Comparison of ENCODE assay signal across 9 cellular contexts in genomic region chr17:78253636-78253945, GRCh38. TPM values are rescaled to one million over a fixed set of nuclear protein-coding genes. Genes with fewer than 3 reads are reported as not detected.
A peak's percentile ranks its signal among the peaks of the same experiment; 100 is the strongest.
DNase-seq lines count a peak whose midpoint lies in the region; ATAC-seq and TF ChIP-seq lines count a peak whose summit lies in the region.
"Not testable (repeated sequence)": the region's sequence is repeated elsewhere in the genome, so short reads cannot be mapped to it uniquely, and the experiment has no call there.
"Had no signal": no experiment of that assay in that cellular context is flagged by ENCODE, and none has a peak within 500 bp of the region (broad histone marks: within the 10 kb centered on the region; RNA-seq: fewer than 3 reads in every experiment).

No MANE protein-coding gene starts in this region.

- H2BK5ac ChIP-seq in mesenchymal stem cell (ENCODE audit: low read depth, low read length, poor library complexity, severe bottlenecking), result not testable (repeated sequence)

- not testable (repeated sequence) for H3K79me2 ChIP-seq in DOHH2 (ENCODE audit: control insufficient read depth, low read length); PC-3 (ENCODE audit: low read length)

- H3K27me3 ChIP-seq in DOHH2 (ENCODE audit: control insufficient read depth, low read length); PC-3 (ENCODE audit: low read length); psoas muscle (ENCODE audit: insufficient read depth in 3 of 3, low read length in 2 of 3); upper lobe of left lung: not testable (repeated sequence)
- H3K27me3 ChIP-seq in mesenchymal stem cell (ENCODE audit: control insufficient read depth in 1 of 2, insufficient read depth in 1 of 2, low read length in 2 of 2), result peaks cover 0 to 37% of the 10 kb centered on the region in 2 experiments

- peak overlapping the region; percentile 89 for H3K27ac Mint-ChIP-seq in activated T-cell treated with anti-CD3 and anti-CD28 coated beads, Interleukin-2, amount 50 U/mL, for 24 hours

- TF ChIP-seq CTCF in DOHH2 (IDR thresholded peaks at IDR 0.05; ENCODE audit: low read depth, low read length, poor library complexity, severe bottlenecking); PC-3 (conservative IDR thresholded peaks at IDR 0.05; ENCODE audit: low read depth, low read length); foreskin fibroblast (IDR thresholded peaks at IDR 0.05; ENCODE audit: low read depth, low read length); psoas muscle (IDR thresholded peaks at IDR 0.05); upper lobe of left lung (IDR thresholded peaks at IDR 0.05): not testable (repeated sequence)

- H3K4me1 Mint-ChIP-seq in activated T-cell treated with anti-CD3 and anti-CD28 coated beads, Interleukin-2, amount 50 U/mL, for 24 hours (ENCODE audit: low read depth), result peaks cover 53% of the 10 kb centered on the region

- intact Hi-C loops in PC-3 (cut with micrococcal nuclease) (loop anchor here (5.0 kb wide), 2 partner anchors 66 to 236 kb away; partner anchors contain the start of genes AFMID and TK1), psoas muscle (cut with DNase I) (loop anchor here (5.0 kb wide), 3 partner anchors 66 to 231 kb away; partner anchors contain the start of genes AFMID (in 1 of the 2) and TK1 (in 1 of the 2))

- H2BK12ac ChIP-seq in mesenchymal stem cell (ENCODE audit: low read length in 2 of 2), result not testable (repeated sequence)

- not testable (repeated sequence) for H4K20me1 ChIP-seq in DOHH2 (ENCODE audit: control insufficient read depth, insufficient read depth, low read depth, low read length); PC-3 (ENCODE audit: low read length)

- not testable (repeated sequence) for H3K9me3 ChIP-seq in DOHH2 (ENCODE audit: control insufficient read depth, insufficient read depth, low read length); PC-3 (ENCODE audit: low read length); mesenchymal stem cell (ENCODE audit: control insufficient read depth, low read length); psoas muscle; upper lobe of left lung

- not testable (repeated sequence) for BruUV-seq in PC-3 (replicated peaks; lab: Mats Ljungman, UMichigan)

- not testable (repeated sequence) for H3K79me1 ChIP-seq in mesenchymal stem cell (replicated peaks; ENCODE audit: low read length, poor library complexity, severe bottlenecking)

- peaks cover 18% of the 10 kb centered on the region for H3F3A ChIP-seq in DOHH2 (ENCODE audit: control insufficient read depth, insufficient read depth)
- H3F3A ChIP-seq in PC-3 (ENCODE audit: low read length, unreplicated experiment), result not testable (repeated sequence)

- CTCF ChIA-PET in PC-3 (lab: Charles Lee), result not testable (repeated sequence)

- not testable (repeated sequence) for H3K4ac ChIP-seq in mesenchymal stem cell (ENCODE audit: low read depth in 1 of 2, low read length in 2 of 2)

- H3K4me3 ChIP-seq in DOHH2 (ENCODE audit: low read length) (peak overlapping the region; percentile 94), PC-3 (ENCODE audit: low read length) (peak overlapping the region; percentile 95), foreskin fibroblast (ENCODE audit: low read depth in 1 of 2, low read length in 2 of 2) (peak overlapping the region; percentile 79 to 93), mesenchymal stem cell (ENCODE audit: insufficient read depth in 1 of 2, low read depth in 1 of 2, low read length in 2 of 2) (peak overlapping the region; percentile 87 to 92), psoas muscle (peak overlapping the region; percentile 100), upper lobe of left lung (peak overlapping the region in 3 of 4 donors; percentile 59 to 95 (median 65))

- not testable (repeated sequence) for H2BK120ac ChIP-seq in mesenchymal stem cell (ENCODE audit: low read depth, low read length)

- not testable (repeated sequence) for H3K9me3 Mint-ChIP-seq in activated T-cell treated with anti-CD3 and anti-CD28 coated beads, Interleukin-2, amount 50 U/mL, for 24 hours

- WGBS in mesenchymal stem cell, result 90% methylated on average over 12 of the region's 12 CpGs
- WGBS in psoas muscle, 3 donors, result 68 to 84% (median 78%) methylated on average over 12 of the region's 12 CpGs
- WGBS in upper lobe of left lung, 2 donors, result 80 to 83% methylated on average over 12 of the region's 12 CpGs

- ATAC-seq in PC-3; psoas muscle; upper lobe of left lung (ENCODE audit: low FRiP score in 2 of 2): not testable (repeated sequence)

- not testable (repeated sequence) for H3K23ac ChIP-seq in mesenchymal stem cell (ENCODE audit: low read length in 2 of 2)

- not testable (repeated sequence) for H3K36me3 Mint-ChIP-seq in activated T-cell treated with anti-CD3 and anti-CD28 coated beads, Interleukin-2, amount 50 U/mL, for 24 hours (ENCODE audit: low read depth)

- not testable (repeated sequence) for H2AK5ac ChIP-seq in mesenchymal stem cell (ENCODE audit: low read length, severe bottlenecking)

- not testable (repeated sequence) for TF ChIP-seq POLR2A in upper lobe of left lung (IDR thresholded peaks at IDR 0.05)

- H2AFZ ChIP-seq in PC-3 (ENCODE audit: low read length); mesenchymal stem cell (ENCODE audit: low read depth, low read length): not testable (repeated sequence)

- not testable (repeated sequence) for H3K14ac ChIP-seq in mesenchymal stem cell (ENCODE audit: low read length in 2 of 2)

- not testable (repeated sequence) for H3K27me3 Mint-ChIP-seq in activated T-cell treated with anti-CD3 and anti-CD28 coated beads, Interleukin-2, amount 50 U/mL, for 24 hours

- not testable (repeated sequence) for H3K9ac ChIP-seq in PC-3 (ENCODE audit: low read length)
- peak overlapping the region; percentile 92 for H3K9ac ChIP-seq in mesenchymal stem cell (ENCODE audit: low read length)

- POLR2A ChIA-PET in PC-3 (lab: Charles Lee; ENCODE audit: unreplicated experiment), result not testable (repeated sequence)

- H2BK15ac ChIP-seq in mesenchymal stem cell (ENCODE audit: low read depth, poor library complexity, severe bottlenecking), result not testable (repeated sequence)

- H3K36me3 ChIP-seq in DOHH2 (ENCODE audit: control insufficient read depth, low read length); PC-3 (ENCODE audit: low read depth, low read length); mesenchymal stem cell (ENCODE audit: control insufficient read depth in 1 of 2, insufficient read depth in 2 of 2, low read depth in 1 of 2, low read length in 2 of 2); psoas muscle (ENCODE audit: insufficient read depth in 1 of 2, low read depth in 1 of 2); upper lobe of left lung: not testable (repeated sequence)

- not testable (repeated sequence) for DNase-seq in PC-3; activated T-cell treated with anti-CD3 and anti-CD28 coated beads, Interleukin-2, amount 50 U/mL, for 24 hours; caudate nucleus (lab: John Stamatoyannopoulos, UW); foreskin fibroblast; mesenchymal stem cell; psoas muscle; upper lobe of left lung

- peak overlapping the region; percentile 91 for H3K4me2 ChIP-seq in DOHH2 (ENCODE audit: low read length)
- H3K4me2 ChIP-seq in PC-3 (ENCODE audit: low read length), result peak overlapping the region; percentile 98
- H3K4me2 ChIP-seq in mesenchymal stem cell (ENCODE audit: low read length, poor library complexity, severe bottlenecking), result peak overlapping the region; percentile 92

- TF ChIP-seq EP300 in upper lobe of left lung (IDR thresholded peaks at IDR 0.05), result not testable (repeated sequence)

- H3K4me1 ChIP-seq in DOHH2 (ENCODE audit: control insufficient read depth, low read length) (peaks cover 71% of the 10 kb centered on the region), PC-3 (ENCODE audit: insufficient read depth, low read length) (peaks cover 18% of the 10 kb centered on the region), mesenchymal stem cell (ENCODE audit: control insufficient read depth, insufficient read depth, low read depth, low read length) (peaks cover 32% of the 10 kb centered on the region), psoas muscle (peaks cover 13% of the 10 kb centered on the region), upper lobe of left lung (peaks cover 52 to 72% (median 59%) of the 10 kb centered on the region in 4 donors)

- H3K4me3 Mint-ChIP-seq in activated T-cell treated with anti-CD3 and anti-CD28 coated beads, Interleukin-2, amount 50 U/mL, for 24 hours, result peak overlapping the region; percentile 79

- not testable (repeated sequence) for H4K91ac ChIP-seq in mesenchymal stem cell (ENCODE audit: low read length)

- peak overlapping the region in 1 of 2 experiments; percentile 93 for H3K18ac ChIP-seq in mesenchymal stem cell (ENCODE audit: low read depth in 1 of 2, low read length in 2 of 2)

- H3K27ac ChIP-seq in DOHH2 (ENCODE audit: low read depth, low read length) (peak overlapping the region; percentile 91), caudate nucleus (ENCODE audit: low read depth, low read length) (peak overlapping the region; percentile 88), psoas muscle (peak overlapping the region; percentile 95), upper lobe of left lung (peak overlapping the region in 2 of 4 donors; percentile 89 to 94)
- not testable (repeated sequence) for H3K27ac ChIP-seq in PC-3 (ENCODE audit: low read length); mesenchymal stem cell (ENCODE audit: low read length, poor library complexity, severe bottlenecking)

- H4K8ac ChIP-seq in mesenchymal stem cell (ENCODE audit: low read length), result not testable (repeated sequence)

- not testable (repeated sequence) for H3K9me2 ChIP-seq in DOHH2 (replicated peaks; ENCODE audit: control insufficient read depth, low read length); PC-3 (replicated peaks; ENCODE audit: low read length)

RNA-seq across cellular contexts. Expression of gene TMEM235, which starts 22.2 kb away (rescaled TPM):
- not detected in 2 replicates for total RNA-seq in PC-3 (2014; rRNA removed)
- not detected for polyA plus RNA-seq in mesenchymal stem cell (2013, experiment 1 of 2)
- polyA plus RNA-seq in mesenchymal stem cell (2013, experiment 2 of 2), result not detected
- not detected for total RNA-seq in psoas muscle
- not detected for polyA plus RNA-seq in psoas muscle
- total RNA-seq in upper lobe of left lung, result not detected
- total RNA-seq: mucosa of gallbladder had no signal

RNA-seq across cellular contexts. Expression of gene BIRC5, which starts 39.5 kb away (rescaled TPM):
- total RNA-seq in PC-3 (2014; rRNA removed) (271 and 304 TPM in 2 replicates), psoas muscle (under 1 TPM in 2 of 4 donors, not detected in 2; 0.12 to 0.34 TPM), upper lobe of left lung (1 to 10 TPM in 5 of 6 donors, not detected in 1; 1.4 to 6.4 (median 3.5) TPM)
- polyA plus RNA-seq in mesenchymal stem cell (2013, experiment 1 of 2), result 8.4 TPM
- polyA plus RNA-seq in mesenchymal stem cell (2013, experiment 2 of 2), result 6.9 TPM
- polyA plus RNA-seq in psoas muscle, result under 1 TPM; 0.06 to 0.96 (median 0.23) TPM

Comparison
In these comparisons a context has a peak if more than half of its experiments do, and no peak if none do; other contexts are left out.
1. RNA of gene BIRC5, which starts 39.5 kb away (total RNA-seq): 271 to 304 TPM in PC-3; 1.4 to 6.4 TPM in upper lobe of left lung and 0.12 to 0.34 TPM in psoas muscle; every median in the first group is over 10 times any median in the second.
2. Peak in every context shown above with its lines, with median percentiles within 50 percentile points of each other: H3K4me2 ChIP-seq and H3K4me3 ChIP-seq.